ENCODE assay signal across 12 cellular contexts in genomic region chr6:25311251-25311910, GRCh38. TPM values are rescaled to one million over a fixed set of nuclear protein-coding genes. Genes with fewer than 3 reads are reported as not detected.
A peak's percentile ranks its signal among the peaks of the same experiment; 100 is the strongest.
DNase-seq lines count a peak whose midpoint lies in the region; ATAC-seq and TF ChIP-seq lines count a peak whose summit lies in the region.
"Had no signal": no experiment of that assay in that cellular context is flagged by ENCODE, and none has a peak within 500 bp of the region (broad histone marks: within the 10 kb centered on the region; RNA-seq: fewer than 3 reads in every experiment).

No MANE protein-coding gene starts in this region.

- TF ChIP-seq CTCF in tibial nerve (IDR thresholded peaks at IDR 0.05) = no peak
- TF ChIP-seq CTCF in ovary (IDR thresholded peaks at IDR 0.05) = no peak

- WGBS in tibial nerve, 2 donors = 90 to 91% methylated on average over 2 of the region's 2 CpGs
- WGBS in ovary, 3 donors = 90 to 96% (median 95%) methylated on average over 2 of the region's 2 CpGs

- TF ChIP-seq EP300 in tibial nerve (IDR thresholded peaks at IDR 0.05) = no peak
- no peak for TF ChIP-seq EP300 in ovary (IDR thresholded peaks at IDR 0.05)

- H3K27me3 ChIP-seq in tibial nerve (no peaks in the 10 kb centered on the region), ovary (no peaks in the 10 kb centered on the region)

- H3K4me3 ChIP-seq in SK-N-MC = no peak overlapping the region
- no peak overlapping the region for H3K4me3 ChIP-seq in tibial nerve
- no peak overlapping the region for H3K4me3 ChIP-seq in ovary

- H3K9me3 ChIP-seq in SK-N-MC (ENCODE audit: low read depth, low read length) (no peaks in the 10 kb centered on the region), tibial nerve (no peaks in the 10 kb centered on the region), ovary (no peaks in the 10 kb centered on the region)

- peak; percentile 62 for DNase-seq in NCI-H748 (lab: John Stamatoyannopoulos, UW; ENCODE audit: unreplicated experiment)
- DNase-seq in NCI-H748 treated with DMSO at 0.1 percent for 48 hours (lab: John Stamatoyannopoulos, UW) = no peak
- no peak for DNase-seq in SK-N-MC (ENCODE audit: low read depth, low spot score)
- no peak for DNase-seq in left cardiac atrium
- no peak for DNase-seq in tibial nerve (ENCODE audit: low spot score in 2 of 2)
- no peak for DNase-seq in ovary
- DNase-seq: activated T-cell treated with anti-CD3 and anti-CD28 coated beads, Interleukin-2, amount 50 U/mL, for 72 hours; effector CD4-positive, alpha-beta T cell; NCI-H2081; trophoblast cell had no signal

- TF ChIP-seq POLR2A in tibial nerve (IDR thresholded peaks at IDR 0.05) (no peak), GM18505 (IDR thresholded peaks at IDR 0.05; ENCODE audit: borderline replicate concordance, extremely low read depth, insufficient read depth, insufficient read length) (no peak), ovary (IDR thresholded peaks at IDR 0.05) (no peak)

- intact Hi-C loops in left cardiac atrium (cut with DNase I) (no loop called here), ovary (cut with DNase I) (no loop called here)

- H3K9ac ChIP-seq in SK-N-MC (ENCODE audit: insufficient read length) = no peak overlapping the region

- ATAC-seq in left cardiac atrium = peak; percentile 32 to 67
- ATAC-seq in HG03097 (IDR thresholded peaks at IDR 0.05; ENCODE audit: low FRiP score, unreplicated experiment) = no peak
- ATAC-seq in GM18505 (IDR thresholded peaks at IDR 0.05; ENCODE audit: unreplicated experiment) = no peak
- ATAC-seq: activated T-cell treated with anti-CD3 and anti-CD28 coated beads, Interleukin-2, amount 50 U/mL, for 72 hours had no signal

- H3K36me3 ChIP-seq in SK-N-MC (ENCODE audit: insufficient read depth, low read length) = no peaks in the 10 kb centered on the region
- H3K36me3 ChIP-seq in tibial nerve = no peaks in the 10 kb centered on the region
- H3K36me3 ChIP-seq in ovary = no peaks in the 10 kb centered on the region

- H3K27ac ChIP-seq in SK-N-MC (0 out of 2 replicates have a peak overlapping the region, but pooled peaks have one; percentile 40), tibial nerve (peak overlapping the region in 3 of 4 donors; percentile 4 to 70 (median 61)), ovary (peak overlapping the region in 1 of 2 donors; percentile 41)

- peaks cover 0 to 39% (median 13%) of the 10 kb centered on the region in 4 donors for H3K4me1 ChIP-seq in tibial nerve
- peaks cover 11% of the 10 kb centered on the region for H3K4me1 ChIP-seq in ovary (ENCODE audit: insufficient read depth)

RNA-seq across cellular contexts. Expression of gene CARMIL1, which starts 32.2 kb away (rescaled TPM):
- total RNA-seq in left cardiac atrium = 10 to 100 TPM; 10.8 to 11.3 TPM
- 10 to 100 TPM; 29.1 to 43.5 (median 34.1) TPM for total RNA-seq in tibial nerve
- 10 to 100 TPM; 11.1 to 25.6 (median 18.4) TPM for total RNA-seq in ovary
- polyA plus RNA-seq in ovary = 10 to 100 TPM in 1 of 2 donors, 1 to 10 TPM in 1; 6.4 to 13.3 TPM

Comparison
In these comparisons a context has a peak if more than half of its experiments do, and no peak if none do; other contexts are left out.
1. ATAC-seq: peak in left cardiac atrium (2 of 2); none in HG03097 (single experiment) and GM18505 (single experiment).